Comparison of ENCODE assay signal across 1 cellular context in the genomic region with DNA sequence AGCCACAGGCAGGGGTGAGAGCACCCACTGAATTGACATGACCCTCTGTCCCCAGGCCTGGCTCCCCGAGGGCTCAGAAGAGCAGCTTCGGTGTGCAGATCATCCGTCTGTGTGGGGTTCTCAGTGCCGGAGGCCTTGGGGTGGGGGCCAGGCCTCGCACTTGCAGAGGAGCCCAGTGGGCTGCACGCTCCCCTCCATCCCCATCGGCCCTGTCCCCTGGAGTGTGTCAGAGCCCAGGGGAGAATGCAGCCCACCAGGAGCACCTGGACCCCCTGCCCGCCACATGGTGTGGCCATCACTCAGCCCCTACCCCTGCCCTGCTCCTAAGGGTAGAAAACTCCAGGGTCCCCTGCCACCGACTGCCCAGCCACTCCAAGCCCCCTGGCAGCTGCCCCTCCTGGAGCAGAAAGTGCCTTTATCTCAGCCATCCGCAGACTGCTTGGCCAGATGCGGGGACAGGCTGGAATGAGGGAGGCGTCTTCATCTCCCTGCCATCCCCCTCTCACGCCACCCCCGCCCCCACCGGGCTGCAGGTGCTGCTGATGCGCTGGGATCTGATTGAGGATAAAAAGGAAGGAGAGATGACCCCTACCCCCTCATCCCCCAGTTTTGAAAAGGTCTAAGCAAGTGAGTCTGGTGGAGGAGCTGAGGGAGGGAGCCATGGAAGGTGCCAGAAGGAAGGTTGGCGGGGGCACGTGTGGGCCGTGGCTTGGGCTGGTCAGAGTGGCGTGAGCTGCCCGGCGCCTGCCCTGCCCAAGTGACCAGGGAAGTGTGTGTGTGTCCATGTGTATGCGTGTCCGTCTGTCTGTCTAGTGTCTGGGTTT.
TF ChIP-seq lines count a peak whose summit lies in the region.

No MANE protein-coding gene starts in this region.

TF ChIP-seq in SK-N-SH treated with all-trans-retinoic acid at 6 μM for 48 hours, 23 proteins besides CTCF, POLR2A, EP300 and RAD21 (continued from another document):
- TF ChIP-seq RARB (CRISPR knock-in tag; IDR thresholded peaks at IDR 0.05) (no peak), ARNTL (CRISPR knock-in tag; IDR thresholded peaks at IDR 0.05; ENCODE audit: borderline replicate concordance, low read depth) (no peak)
